ENCODE assay signal across 1 cellular context in genomic region chr16:2287916-2288547, GRCh38.
TF ChIP-seq lines count a peak whose summit lies in the region.

No MANE protein-coding gene starts in this region.

TF ChIP-seq in H1, 55 proteins besides CTCF, POLR2A, EP300 and RAD21:
- TF ChIP-seq EGR1 (IDR thresholded peaks at IDR 0.05; ENCODE audit: borderline replicate concordance, low read depth, low read length): no peak
- no peak for TF ChIP-seq SAP30 (IDR thresholded peaks at IDR 0.05; ENCODE audit: insufficient read depth, insufficient replicate concordance, low read length)
- TF ChIP-seq KDM5A (IDR thresholded peaks at IDR 0.05; ENCODE audit: low read length): no peak
- no peak for TF ChIP-seq NRF1 (IDR thresholded peaks at IDR 0.05; ENCODE audit: low read depth, low read length)
- TF ChIP-seq SIRT6 (IDR thresholded peaks at IDR 0.05; ENCODE audit: low read length): no peak
- no peak for TF ChIP-seq CBX5 (IDR thresholded peaks at IDR 0.05; ENCODE audit: low read depth, low read length)
- no peak for TF ChIP-seq SUZ12 (IDR thresholded peaks at IDR 0.05; ENCODE audit: low read length)
- no peak for TF ChIP-seq CHD2 (IDR thresholded peaks at IDR 0.05; ENCODE audit: low read length)
- no peak for TF ChIP-seq CHD7 (IDR thresholded peaks at IDR 0.05; ENCODE audit: insufficient replicate concordance, low read length)
- TF ChIP-seq, protein P1, sequence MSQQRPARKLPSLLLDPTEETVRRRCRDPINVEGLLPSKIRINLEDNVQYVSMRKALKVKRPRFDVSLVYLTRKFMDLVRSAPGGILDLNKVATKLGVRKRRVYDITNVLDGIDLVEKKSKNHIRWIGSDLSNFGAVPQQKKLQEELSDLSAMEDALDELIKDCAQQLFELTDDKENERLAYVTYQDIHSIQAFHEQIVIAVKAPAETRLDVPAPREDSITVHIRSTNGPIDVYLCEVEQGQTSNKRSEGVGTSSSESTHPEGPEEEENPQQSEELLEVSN (IDR thresholded peaks at IDR 0.05): no peak
- no peak for TF ChIP-seq CBX8 (IDR thresholded peaks at IDR 0.05; ENCODE audit: borderline replicate concordance, low read depth, low read length)
- no peak for TF ChIP-seq BRCA1 (IDR thresholded peaks at IDR 0.05; ENCODE audit: low read depth, low read length)
- no peak for TF ChIP-seq POU5F1 (IDR thresholded peaks at IDR 0.05; ENCODE audit: low read depth, low read length)
- TF ChIP-seq KDM4A (IDR thresholded peaks at IDR 0.05; ENCODE audit: low read depth, low read length, severe bottlenecking): no peak
- no peak for TF ChIP-seq POLR2AphosphoS5 (IDR thresholded peaks at IDR 0.05; ENCODE audit: low read depth, low read length)
- no peak for TF ChIP-seq CHD1 (IDR thresholded peaks at IDR 0.05; ENCODE audit: low read depth, low read length)
- no peak for TF ChIP-seq JUN (IDR thresholded peaks at IDR 0.05; ENCODE audit: low read depth, low read length)
